ENCODE assay signal across 8 cellular contexts in genomic region chr7:11830582-11831382, GRCh38. TPM values are rescaled to one million over a fixed set of nuclear protein-coding genes. Genes with fewer than 3 reads are reported as not detected.
DNase-seq lines count a peak whose midpoint lies in the region; ATAC-seq, FAIRE-seq and TF ChIP-seq lines count a peak whose summit lies in the region.

No MANE protein-coding gene starts in this region.

- H3K4me1 ChIP-seq in mesenchymal stem cell (ENCODE audit: control insufficient read depth, insufficient read depth, low read depth, low read length), result peaks cover 2% of the 10 kb centered on the region

- FAIRE-seq in urothelium cell line (lab: Jason Lieb, UNC), result peak; percentile 48
- FAIRE-seq in HTR-8/SVneo (lab: Jason Lieb, UNC), result no peak

- H2AK5ac ChIP-seq in mesenchymal stem cell (ENCODE audit: low read length, severe bottlenecking), result no peak overlapping the region

- H3K4me3 Mint-ChIP-seq in activated T-cell treated with anti-CD3 and anti-CD28 coated beads, Interleukin-2, amount 50 U/mL, for 72 hours, result peak overlapping the region; percentile 54 to 87

- H3K27me3 ChIP-seq in mesenchymal stem cell (ENCODE audit: control insufficient read depth in 1 of 2, insufficient read depth in 1 of 2, low read length in 2 of 2), result peaks cover 0 to 7% of the 10 kb centered on the region in 2 experiments

- DNase-seq in activated T-cell treated with anti-CD3 and anti-CD28 coated beads, Interleukin-2, amount 50 U/mL, for 72 hours, result no peak
- no peak for DNase-seq in activated T-cell treated with anti-CD3 and anti-CD28 coated beads, Interleukin-2, amount 50 U/mL, for 48 hours
- DNase-seq in cardiac fibroblast (ENCODE audit: low read depth in 2 of 2) (peak; percentile 39 to 48), mesenchymal stem cell (peak; percentile 28), urothelium cell line (ENCODE audit: low spot score) (peak; percentile 24), HTR-8/SVneo (ENCODE audit: insufficient read length, low spot score) (no peak), NCI-H187 treated with DMSO at 0.1 percent for 48 hours (lab: John Stamatoyannopoulos, UW) (no peak), cortex of kidney (lab: John Stamatoyannopoulos, UW) (no peak)

- no peaks in the 10 kb centered on the region for H3K9me3 ChIP-seq in mesenchymal stem cell (ENCODE audit: control insufficient read depth, low read length)

- H4K8ac ChIP-seq in mesenchymal stem cell (ENCODE audit: low read length), result no peak overlapping the region

- H2BK12ac ChIP-seq in mesenchymal stem cell (ENCODE audit: low read length in 2 of 2), result no peak overlapping the region

- no peak for TF ChIP-seq CTCF in cardiac fibroblast (IDR thresholded peaks at IDR 0.05; ENCODE audit: low read depth, low read length)

- no peak overlapping the region for H3K18ac ChIP-seq in mesenchymal stem cell (ENCODE audit: low read depth in 1 of 2, low read length in 2 of 2)

- peak overlapping the region; percentile 4 for H3K27ac ChIP-seq in mesenchymal stem cell (ENCODE audit: low read length, poor library complexity, severe bottlenecking)

- peak overlapping the region; percentile 70 for H3K9ac ChIP-seq in mesenchymal stem cell (ENCODE audit: low read length)

- H3K79me1 ChIP-seq in mesenchymal stem cell (replicated peaks; ENCODE audit: low read length, poor library complexity, severe bottlenecking), result no peaks in the 10 kb centered on the region

- no peak overlapping the region for H4K91ac ChIP-seq in mesenchymal stem cell (ENCODE audit: low read length)

- WGBS in mesenchymal stem cell, result 2% methylated on average over 9 of the region's 10 CpGs

- peak overlapping the region; percentile 62 for H3K4me3 ChIP-seq in cardiac fibroblast (replicated peaks in 1 of 2; ENCODE audit: low read depth in 2 of 2, low read length in 2 of 2)
- peak overlapping the region; percentile 35 to 83 for H3K4me3 ChIP-seq in mesenchymal stem cell (ENCODE audit: insufficient read depth in 1 of 2, low read depth in 1 of 2, low read length in 2 of 2)

- H3K36me3 Mint-ChIP-seq in activated T-cell treated with anti-CD3 and anti-CD28 coated beads, Interleukin-2, amount 50 U/mL, for 72 hours (ENCODE audit: insufficient read depth in 2 of 2), result no peaks in the 10 kb centered on the region

- no peak overlapping the region for H2BK15ac ChIP-seq in mesenchymal stem cell (ENCODE audit: low read depth, poor library complexity, severe bottlenecking)

- H3K14ac ChIP-seq in mesenchymal stem cell (ENCODE audit: low read length in 2 of 2), result no peak overlapping the region

- peak overlapping the region; percentile 85 for H3K4me2 ChIP-seq in mesenchymal stem cell (ENCODE audit: low read length, poor library complexity, severe bottlenecking)

- ATAC-seq in activated T-cell treated with anti-CD3 and anti-CD28 coated beads, Interleukin-2, amount 50 U/mL, for 72 hours (replicated peaks in 1 of 2), result peak in 1 of 2 donors; percentile 57

- H3K27ac Mint-ChIP-seq in activated T-cell treated with anti-CD3 and anti-CD28 coated beads, Interleukin-2, amount 50 U/mL, for 72 hours, result no peak overlapping the region

- peaks cover 3% of the 10 kb centered on the region for H3K4me1 Mint-ChIP-seq in activated T-cell treated with anti-CD3 and anti-CD28 coated beads, Interleukin-2, amount 50 U/mL, for 72 hours (ENCODE audit: low read depth)

- H2BK120ac ChIP-seq in mesenchymal stem cell (ENCODE audit: low read depth, low read length), result no peak overlapping the region

- H3K9me3 Mint-ChIP-seq in activated T-cell treated with anti-CD3 and anti-CD28 coated beads, Interleukin-2, amount 50 U/mL, for 72 hours, result no peaks in the 10 kb centered on the region

- H3K23ac ChIP-seq in mesenchymal stem cell (ENCODE audit: low read length in 2 of 2), result no peak overlapping the region

- H2BK5ac ChIP-seq in mesenchymal stem cell (ENCODE audit: low read depth, low read length, poor library complexity, severe bottlenecking), result no peak overlapping the region

- H2AFZ ChIP-seq in mesenchymal stem cell (ENCODE audit: low read depth, low read length), result no peak overlapping the region

- H3K36me3 ChIP-seq in mesenchymal stem cell (ENCODE audit: control insufficient read depth in 1 of 2, insufficient read depth in 2 of 2, low read depth in 1 of 2, low read length in 2 of 2), result no peaks in the 10 kb centered on the region

- H3K4ac ChIP-seq in mesenchymal stem cell (ENCODE audit: low read depth in 1 of 2, low read length in 2 of 2), result no peak overlapping the region

- H3K27me3 Mint-ChIP-seq in activated T-cell treated with anti-CD3 and anti-CD28 coated beads, Interleukin-2, amount 50 U/mL, for 72 hours (ENCODE audit: low read depth), result peaks cover 43% of the 10 kb centered on the region

RNA-seq across cellular contexts. Expression of gene THSD7A, which starts 1.2 kb away (rescaled TPM):
- total RNA-seq in activated T-cell treated with anti-CD3 and anti-CD28 coated beads, Interleukin-2, amount 50 U/mL, for 72 hours, result not detected
- polyA plus RNA-seq in mesenchymal stem cell (2013, experiment 1 of 2), result 1.5 TPM
- polyA plus RNA-seq in mesenchymal stem cell (2013, experiment 2 of 2), result 1.7 TPM

Comparison
In these comparisons a context has a peak if more than half of its experiments do, and no peak if none do; other contexts are left out.
1. DNase-seq: peak in cardiac fibroblast (2 of 2), mesenchymal stem cell (single experiment) and urothelium cell line (single experiment); none in activated T-cell treated with anti-CD3 and anti-CD28 coated beads, Interleukin-2, amount 50 U/mL, for 72 hours (0 of 2), activated T-cell treated with anti-CD3 and anti-CD28 coated beads, Interleukin-2, amount 50 U/mL, for 48 hours (0 of 2), HTR-8/SVneo (single experiment), NCI-H187 treated with DMSO at 0.1 percent for 48 hours (single experiment) and cortex of kidney (single experiment).